11 cellular contexts compared by ENCODE assay signal in genomic region chr6:93784794-93785757, GRCh38.
DNase-seq lines count a peak whose midpoint lies in the region; TF ChIP-seq lines count a peak whose summit lies in the region.
"Had no signal": no experiment of that assay in that cellular context is flagged by ENCODE, and none has a peak within 500 bp of the region (broad histone marks: within the 10 kb centered on the region; RNA-seq: fewer than 3 reads in every experiment).

No MANE protein-coding gene starts in this region.

- WGBS in spleen, 5 donors = 63 to 74% (median 71%) methylated on average over 8 of the region's 8 CpGs

- peaks cover 6% of the 10 kb centered on the region for H3K9me3 Mint-ChIP-seq in Calu3 (ENCODE audit: low read depth, unreplicated experiment)

- no peaks in the 10 kb centered on the region for H3K27me3 Mint-ChIP-seq in Calu3 (ENCODE audit: unreplicated experiment)

- H3K4me1 Mint-ChIP-seq in Calu3 (ENCODE audit: low read depth, unreplicated experiment) = peaks cover 12% of the 10 kb centered on the region

- no peak for TF ChIP-seq POLR2A in spleen (IDR thresholded peaks at IDR 0.05)

- no peaks in the 10 kb centered on the region for H3K9me3 ChIP-seq in spleen
- H3K9me3 ChIP-seq: body of pancreas had no signal

- peaks cover 5% of the 10 kb centered on the region for H3K36me3 Mint-ChIP-seq in Calu3 (ENCODE audit: insufficient read depth, unreplicated experiment)
- H3K36me3 Mint-ChIP-seq: CD8-positive, alpha-beta T cell had no signal

- H3K27me3 ChIP-seq in spleen (replicated peaks in 1 of 7) = no peaks in the 10 kb centered on the region
- H3K27me3 ChIP-seq: body of pancreas had no signal

- H3K4me1 ChIP-seq in spleen = no peaks in the 10 kb centered on the region
- H3K4me1 ChIP-seq: body of pancreas had no signal

- no peak for DNase-seq in Calu3
- peak; percentile 15 for DNase-seq in RPMI8226
- peak; percentile 91 to 93 for DNase-seq in foreskin fibroblast
- DNase-seq in non-pigmented ciliary epithelial cell (ENCODE audit: low read depth) = peak; percentile 68
- DNase-seq in spleen = no peak
- DNase-seq in NCI-H187 treated with DMSO at 0.1 percent for 48 hours (lab: John Stamatoyannopoulos, UW) = no peak
- DNase-seq in DMS153 (lab: John Stamatoyannopoulos, UW) = no peak
- DNase-seq in NCI-H2107 (lab: John Stamatoyannopoulos, UW) = no peak
- DNase-seq: CD8-positive, alpha-beta T cell; NCI-H774 had no signal

- peak overlapping the region in 1 of 2 donors; percentile 52 for H3K4me3 ChIP-seq in foreskin fibroblast (ENCODE audit: low read depth in 1 of 2, low read length in 2 of 2)
- H3K4me3 ChIP-seq in spleen = no peak overlapping the region
- H3K4me3 ChIP-seq: body of pancreas had no signal

- H3K27ac Mint-ChIP-seq in Calu3 (ENCODE audit: unreplicated experiment) = peak overlapping the region; percentile 58
- H3K27ac Mint-ChIP-seq: CD8-positive, alpha-beta T cell had no signal

- H3K4me3 Mint-ChIP-seq in Calu3 (ENCODE audit: low read depth, unreplicated experiment) = peak overlapping the region; percentile 20
- H3K4me3 Mint-ChIP-seq: CD8-positive, alpha-beta T cell had no signal

- BruUV-seq in Calu3 (replicated peaks; lab: Mats Ljungman, UMichigan) = no TSS peak

- no peaks in the 10 kb centered on the region for H3K36me3 ChIP-seq in spleen

- no peak for TF ChIP-seq CTCF in Calu3 (IDR thresholded peaks at IDR 0.05; ENCODE audit: unreplicated experiment)
- TF ChIP-seq CTCF in foreskin fibroblast (IDR thresholded peaks at IDR 0.05; ENCODE audit: low read depth, low read length) = no peak
- no peak for TF ChIP-seq CTCF in spleen (IDR thresholded peaks at IDR 0.05 in 8 of 11, conservative IDR thresholded peaks at IDR 0.05 in 3 of 11)

- CTCF ChIA-PET in Calu3 (lab: Charles Lee) = no interaction called here

- intact Hi-C loops in Calu3 (cut with micrococcal nuclease; ENCODE audit: unreplicated experiment) (no loop called here), spleen (cut with DNase I; ENCODE audit: low total_unique reads) (no loop called here)

- H3K27ac ChIP-seq in spleen = peak overlapping the region in 1 of 8 donors; percentile 15
- H3K27ac ChIP-seq: body of pancreas had no signal

Comparison
In these comparisons a context has a peak if more than half of its experiments do, and no peak if none do; other contexts are left out.
1. DNase-seq: peak in RPMI8226 (single experiment), foreskin fibroblast (2 of 2) and non-pigmented ciliary epithelial cell (single experiment); none in Calu3 (single experiment), spleen (single experiment), NCI-H187 treated with DMSO at 0.1 percent for 48 hours (single experiment), DMS153 (single experiment) and NCI-H2107 (single experiment).